Comparison of ENCODE assay signal across 20 cellular contexts in the genomic region with DNA sequence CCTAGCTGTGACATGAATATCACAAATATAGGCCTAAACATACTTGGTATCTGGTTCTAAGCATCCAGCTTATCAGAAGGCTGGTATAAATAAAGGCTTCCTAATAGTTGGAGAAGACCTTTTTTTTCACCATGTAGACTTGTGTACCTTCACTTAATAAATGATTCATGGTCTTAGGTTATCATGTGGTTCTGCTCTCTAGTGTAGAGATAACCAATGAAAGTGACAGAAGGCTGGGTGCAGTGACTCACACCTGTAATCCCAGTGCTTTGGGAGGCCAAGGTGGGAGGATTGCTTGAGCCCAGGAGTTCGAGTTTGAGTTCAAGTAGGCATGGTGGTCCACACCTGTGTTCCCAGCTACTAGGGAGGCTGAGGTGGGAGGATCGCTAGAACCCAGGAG. TPM values are rescaled to one million over a fixed set of nuclear protein-coding genes. Genes with fewer than 3 reads are reported as not detected.
DNase-seq lines count a peak whose midpoint lies in the region; ATAC-seq and TF ChIP-seq lines count a peak whose summit lies in the region.
"Had no signal": no experiment of that assay in that cellular context is flagged by ENCODE, and none has a peak within 500 bp of the region (broad histone marks: within the 10 kb centered on the region; RNA-seq: fewer than 3 reads in every experiment).

No MANE protein-coding gene starts in this region.

- no peak for TF ChIP-seq CTCF in CD14-positive monocyte (IDR thresholded peaks at IDR 0.05)
- no peak for TF ChIP-seq CTCF in natural killer cell (IDR thresholded peaks at IDR 0.05)
- TF ChIP-seq CTCF in nephron progenitor cell (IDR thresholded peaks at IDR 0.05) = no peak

- no peaks in the 10 kb centered on the region for H3K9me3 Mint-ChIP-seq in activated CD4-positive, alpha-beta T cell treated with anti-CD3 and anti-CD28 coated beads, Interleukin-2, amount 10 ng/mL, durations not matched to agents 24 days and 14 days
- no peaks in the 10 kb centered on the region for H3K9me3 Mint-ChIP-seq in CD14-positive monocyte
- H3K9me3 Mint-ChIP-seq in natural killer cell = no peaks in the 10 kb centered on the region
- peaks cover 3% of the 10 kb centered on the region for H3K9me3 Mint-ChIP-seq in nephron progenitor cell
- H3K9me3 Mint-ChIP-seq: activated naive CD4-positive, alpha-beta T cell treated with anti-CD3 and anti-CD28 coated beads, Interleukin-2, amount 10 ng/mL, durations not matched to agents 7 days and 5 days had no signal

- ATAC-seq in natural killer cell = no peak
- ATAC-seq in GM18909 (IDR thresholded peaks at IDR 0.05; ENCODE audit: poor library complexity, unreplicated experiment) = no peak
- ATAC-seq: body of pancreas, lower lobe of right lung, pancreas had no signal

- no peak overlapping the region for H3K4me3 Mint-ChIP-seq in activated CD4-positive, alpha-beta T cell treated with anti-CD3 and anti-CD28 coated beads, Interleukin-2, amount 10 ng/mL, durations not matched to agents 24 days and 14 days
- H3K4me3 Mint-ChIP-seq in CD14-positive monocyte (no peak overlapping the region), natural killer cell (no peak overlapping the region), nephron progenitor cell (no peak overlapping the region)
- H3K4me3 Mint-ChIP-seq: activated naive CD4-positive, alpha-beta T cell treated with anti-CD3 and anti-CD28 coated beads, Interleukin-2, amount 10 ng/mL, durations not matched to agents 7 days and 5 days had no signal

- DNase-seq in activated CD4-positive, alpha-beta T cell treated with anti-CD3 and anti-CD28 coated beads, Interleukin-2, amount 10 ng/mL, durations not matched to agents 24 days and 14 days = no peak
- DNase-seq in activated CD4-positive, alpha-beta T cell treated with anti-CD3 and anti-CD28 coated beads, Interleukin-2, amount 50 U/mL, for 1 hour = no peak
- DNase-seq in CD14-positive monocyte (ENCODE audit: low spot score) (no peak), natural killer cell (no peak), HPDE6-E6E7 (ENCODE audit: extremely low spot score) (no peak), nephron progenitor cell (no peak)
- peak; percentile 6 to 11 for DNase-seq in activated CD4-positive, alpha-beta T cell treated with anti-CD3 and anti-CD28 coated beads, Interleukin-2, amount 50 U/mL, for 48 hours
- DNase-seq: activated naive CD4-positive, alpha-beta T cell treated with anti-CD3 and anti-CD28 coated beads, Interleukin-2, amount 10 ng/mL, durations not matched to agents 7 days and 5 days; body of pancreas; C1 segment of cervical spinal cord; cortex of kidney; islet precursor cell; lower lobe of right lung; NCI-H1436 treated with DMSO at 0.1 percent for 48 hours; NCI-H2171; NCI-H69; pancreas; Right ventricle myocardium superior; stimulated activated CD4-positive, alpha-beta T cell treated with anti-CD3 and anti-CD28 coated beads, Interleukin-4, amount 100 ng/mL, for 1 hour had no signal

- H3K27ac Mint-ChIP-seq in activated CD4-positive, alpha-beta T cell treated with anti-CD3 and anti-CD28 coated beads, Interleukin-2, amount 10 ng/mL, durations not matched to agents 24 days and 14 days = peak overlapping the region; percentile 66
- H3K27ac Mint-ChIP-seq in CD14-positive monocyte (peak overlapping the region in 6 of 7 donors; percentile 11 to 74 (median 43)), natural killer cell (peak overlapping the region; percentile 67 to 73), nephron progenitor cell (no peak overlapping the region)

- intact Hi-C loops in activated CD4-positive, alpha-beta T cell treated with anti-CD3 and anti-CD28 coated beads, Interleukin-2, amount 10 ng/mL, durations not matched to agents 24 days and 14 days (cut with micrococcal nuclease) = loop anchor here (10.0 kb wide), 1 partner anchor 965 kb away; a partner anchor contains a TSS
- intact Hi-C loops in CD14-positive monocyte (cut with micrococcal nuclease) (loop anchor here (5.0 to 10.0 kb wide), 3 partner anchors 33 to 173 kb away; a partner anchor contains a TSS), natural killer cell (cut with micrococcal nuclease) (no loop called here)

- peaks cover 40% of the 10 kb centered on the region for H3K36me3 Mint-ChIP-seq in activated CD4-positive, alpha-beta T cell treated with anti-CD3 and anti-CD28 coated beads, Interleukin-2, amount 10 ng/mL, durations not matched to agents 24 days and 14 days (ENCODE audit: low read depth)
- H3K36me3 Mint-ChIP-seq in CD14-positive monocyte = peaks cover 19 to 30% of the 10 kb centered on the region in 2 donors
- no peaks in the 10 kb centered on the region for H3K36me3 Mint-ChIP-seq in natural killer cell
- peaks cover 25% of the 10 kb centered on the region for H3K36me3 Mint-ChIP-seq in nephron progenitor cell (ENCODE audit: low read depth)

- H3K27me3 Mint-ChIP-seq in activated CD4-positive, alpha-beta T cell treated with anti-CD3 and anti-CD28 coated beads, Interleukin-2, amount 10 ng/mL, durations not matched to agents 24 days and 14 days = no peaks in the 10 kb centered on the region
- H3K27me3 Mint-ChIP-seq in CD14-positive monocyte (ENCODE audit: low read depth in 3 of 3) (peaks cover 0 to 1% (median 0%) of the 10 kb centered on the region in 3 donors), natural killer cell (ENCODE audit: low read depth in 2 of 2) (no peaks in the 10 kb centered on the region), nephron progenitor cell (ENCODE audit: low read depth, poor library complexity) (peaks cover 3% of the 10 kb centered on the region)
- H3K27me3 Mint-ChIP-seq: activated naive CD4-positive, alpha-beta T cell treated with anti-CD3 and anti-CD28 coated beads, Interleukin-2, amount 10 ng/mL, durations not matched to agents 7 days and 5 days had no signal

- peaks cover 22% of the 10 kb centered on the region for H3K4me1 Mint-ChIP-seq in activated CD4-positive, alpha-beta T cell treated with anti-CD3 and anti-CD28 coated beads, Interleukin-2, amount 10 ng/mL, durations not matched to agents 24 days and 14 days
- peaks cover 16% of the 10 kb centered on the region for H3K4me1 Mint-ChIP-seq in CD14-positive monocyte
- peaks cover 16 to 19% of the 10 kb centered on the region in 2 donors for H3K4me1 Mint-ChIP-seq in natural killer cell
- H3K4me1 Mint-ChIP-seq in nephron progenitor cell = peaks cover 18% of the 10 kb centered on the region

RNA-seq across cellular contexts. Expression of a gene that starts 3.1 kb away (rescaled TPM):
- total RNA-seq in activated CD4-positive, alpha-beta T cell treated with anti-CD3 and anti-CD28 coated beads, Interleukin-2, amount 10 ng/mL, durations not matched to agents 24 days and 14 days = 73.0 and 73.3 TPM in 2 replicates
- 10 to 100 TPM; 18.4 to 21.5 TPM for polyA plus RNA-seq in CD14-positive monocyte
- total RNA-seq in natural killer cell = 10 to 100 TPM; 46.5 to 55.3 (median 53.4) TPM

RNA-seq across cellular contexts. Expression of a gene that starts 50.8 kb away (rescaled TPM):
- total RNA-seq in activated CD4-positive, alpha-beta T cell treated with anti-CD3 and anti-CD28 coated beads, Interleukin-2, amount 10 ng/mL, durations not matched to agents 24 days and 14 days = 29.4 and 30.4 TPM in 2 replicates
- polyA plus RNA-seq in CD14-positive monocyte = 10 to 100 TPM; 29.2 to 31.9 TPM
- total RNA-seq in natural killer cell = 10 to 100 TPM; 39.9 to 52.6 (median 48.8) TPM

Comparison
In these comparisons a context has a peak if more than half of its experiments do, and no peak if none do; other contexts are left out.
1. DNase-seq: peak in activated CD4-positive, alpha-beta T cell treated with anti-CD3 and anti-CD28 coated beads, Interleukin-2, amount 50 U/mL, for 48 hours (2 of 2); none in activated CD4-positive, alpha-beta T cell treated with anti-CD3 and anti-CD28 coated beads, Interleukin-2, amount 10 ng/mL, durations not matched to agents 24 days and 14 days (single experiment), activated CD4-positive, alpha-beta T cell treated with anti-CD3 and anti-CD28 coated beads, Interleukin-2, amount 50 U/mL, for 1 hour (single experiment), CD14-positive monocyte (single experiment), natural killer cell (single experiment), HPDE6-E6E7 (single experiment) and nephron progenitor cell (single experiment).